Comparison of ENCODE assay signal across 1 cellular context in genomic region chrX:81377329-81377728, GRCh38.
TF ChIP-seq lines count a peak whose summit lies in the region.

No MANE protein-coding gene starts in this region.

TF ChIP-seq in GM23338, 12 proteins besides CTCF, POLR2A, EP300 and RAD21 (continued from another document):
- no peak for TF ChIP-seq ZNF462 (CRISPR knock-in tag; IDR thresholded peaks at IDR 0.05)
- no peak for TF ChIP-seq EZH2phosphoT487 (IDR thresholded peaks at IDR 0.05; ENCODE audit: unreplicated experiment)
